ENCODE assay signal across 11 cellular contexts in the genomic region with DNA sequence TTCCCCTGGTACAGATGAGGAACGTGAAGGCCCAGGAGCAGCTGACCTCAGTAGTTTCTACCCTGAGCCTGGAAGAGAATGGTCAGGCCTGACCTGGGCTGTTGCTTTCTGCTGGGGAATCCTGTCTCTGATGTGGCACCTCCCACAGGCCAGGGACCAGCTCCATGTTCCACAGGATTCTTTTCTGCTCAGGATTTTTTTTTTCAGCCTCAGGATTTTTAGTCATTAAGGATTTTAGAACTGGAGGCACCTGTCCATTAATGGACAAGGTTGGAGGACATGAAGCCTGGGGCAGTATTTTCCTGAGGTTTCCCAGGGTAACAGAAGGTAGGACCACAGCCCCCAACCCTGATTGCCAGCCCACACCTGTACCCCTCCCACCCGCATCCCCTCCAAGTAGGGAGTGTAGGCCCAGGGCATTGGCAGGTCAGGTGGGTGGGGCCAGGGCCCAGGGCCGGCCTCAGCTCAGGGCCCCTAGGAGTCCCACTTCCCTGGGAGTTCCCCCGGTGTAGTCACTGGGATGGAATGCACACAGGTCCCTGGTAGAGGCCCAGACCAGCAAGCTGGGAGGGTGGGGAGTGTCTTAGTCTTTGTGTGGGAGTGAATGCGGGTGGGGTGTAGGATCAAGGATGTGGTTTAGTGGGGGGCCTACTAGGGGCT. TPM values are rescaled to one million over a fixed set of nuclear protein-coding genes. Genes with fewer than 3 reads are reported as not detected.
DNase-seq lines count a peak whose midpoint lies in the region; ATAC-seq and TF ChIP-seq lines count a peak whose summit lies in the region.
"Had no signal": no experiment of that assay in that cellular context is flagged by ENCODE, and none has a peak within 500 bp of the region (broad histone marks: within the 10 kb centered on the region; RNA-seq: fewer than 3 reads in every experiment).

No MANE protein-coding gene starts in this region.

- H3K27me3 ChIP-seq in Panc1 (ENCODE audit: control insufficient read depth, insufficient read depth, low read length) (no peaks in the 10 kb centered on the region), osteoblast (ENCODE audit: insufficient read depth, low read length) (no peaks in the 10 kb centered on the region)
- H3K27me3 ChIP-seq: vagina had no signal

- no peaks in the 10 kb centered on the region for H4K20me1 ChIP-seq in osteoblast (ENCODE audit: insufficient read depth, low read length)

- intact Hi-C loops in Panc1 (cut with micrococcal nuclease; ENCODE audit: unreplicated experiment), result no loop called here

- POLR2A ChIA-PET in Panc1 (lab: Charles Lee), result interaction anchor here (0.6 kb wide), 1 partner anchor 682 kb away, joined by 3 read pairs; no protein-coding TSS in a partner anchor

- H3K79me2 ChIP-seq in osteoblast (ENCODE audit: insufficient read depth, low read length), result no peaks in the 10 kb centered on the region

- DNase-seq in GM04503 (ENCODE audit: low read depth), result peak; percentile 43
- no peak for DNase-seq in Panc1 (ENCODE audit: low read depth, low spot score)
- peak; percentile 52 for DNase-seq in epithelial cell of proximal tubule (ENCODE audit: low read depth)
- peak; percentile 97 for DNase-seq in osteoblast (ENCODE audit: insufficient read length, low spot score, missing footprints)
- DNase-seq in NCI-H1105 treated with DMSO at 0.1 percent for 48 hours (lab: John Stamatoyannopoulos, UW), result no peak
- DNase-seq in G401 (ENCODE audit: low spot score), result no peak
- no peak for DNase-seq in DMS153 treated with DMSO at 0.1 percent for 48 hours (lab: John Stamatoyannopoulos, UW; ENCODE audit: unreplicated experiment)
- DNase-seq: left ventricle myocardium superior, NCI-H2107 had no signal

- 0 out of 2 replicates have a peak overlapping the region, but pooled peaks have one; percentile 34 for H3K27ac ChIP-seq in Panc1 (ENCODE audit: low read length)
- no peak overlapping the region for H3K27ac ChIP-seq in osteoblast (ENCODE audit: low read depth, low read length)
- H3K27ac ChIP-seq: vagina had no signal

- H2AFZ ChIP-seq in osteoblast (ENCODE audit: low read length), result no peak overlapping the region

- no TSS peak for BruUV-seq in Panc1 (replicated peaks; lab: Mats Ljungman, UMichigan)

- TF ChIP-seq CTCF in Panc1 (IDR thresholded peaks at IDR 0.05) (no peak), epithelial cell of proximal tubule (conservative IDR thresholded peaks at IDR 0.05; ENCODE audit: low read depth, low read length) (no peak), osteoblast (IDR thresholded peaks at IDR 0.05; ENCODE audit: extremely low read depth, low read depth, low read length) (no peak)

- H3K4me2 ChIP-seq in osteoblast (ENCODE audit: insufficient read depth, low read length), result no peak overlapping the region

- peak; percentile 91 for ATAC-seq in Panc1
- ATAC-seq in HG02610 (IDR thresholded peaks at IDR 0.05; ENCODE audit: unreplicated experiment), result no peak
- ATAC-seq: left ventricle myocardium superior had no signal

- H3K9me3 ChIP-seq in Panc1 (ENCODE audit: control insufficient read depth, insufficient read depth, low read depth, low read length) (no peaks in the 10 kb centered on the region), osteoblast (ENCODE audit: low read depth, low read length) (no peaks in the 10 kb centered on the region)
- H3K9me3 ChIP-seq: vagina had no signal

- CTCF ChIA-PET in Panc1 (lab: Charles Lee), result interaction anchor here (0.7 kb wide), 1 partner anchor 38 kb away, joined by 6 read pairs; no protein-coding TSS in a partner anchor

- in situ Hi-C loops in Panc1 (cut with HindIII; ENCODE audit: low pct_unique_long_range_greater_than_20kb, low sequenced_read_pairs), result no loop called here
- in situ Hi-C loops in G401 (cut with HindIII; ENCODE audit: low sequenced_read_pairs), result no loop called here

- H3K36me3 ChIP-seq in Panc1 (ENCODE audit: control insufficient read depth, insufficient read depth, low read length) (no peaks in the 10 kb centered on the region; the same call in 1 of the 2 replicates), osteoblast (ENCODE audit: insufficient read depth, low read length) (peaks cover 2% of the 10 kb centered on the region)

- peaks cover 4% of the 10 kb centered on the region for H3K4me1 ChIP-seq in Panc1 (ENCODE audit: control insufficient read depth, insufficient read depth, low read length)
- peaks cover 9% of the 10 kb centered on the region for H3K4me1 ChIP-seq in osteoblast (ENCODE audit: insufficient read depth, low read length)

- H3K4me3 ChIP-seq in Panc1 (ENCODE audit: low read depth in 2 of 2, low read length in 2 of 2) (no peak overlapping the region), epithelial cell of proximal tubule (ENCODE audit: low read depth, low read length) (no peak overlapping the region), osteoblast (ENCODE audit: insufficient read depth, low read length) (no peak overlapping the region)
- H3K4me3 ChIP-seq: vagina had no signal

RNA-seq across cellular contexts. Expression of gene BIK, which starts 16.1 kb away (rescaled TPM):
- 0.18 TPM for total RNA-seq in Panc1 (2021; ENCODE audit: unreplicated experiment)
- not detected for polyA plus RNA-seq in Panc1 (2012; ENCODE audit: insufficient read length)
- total RNA-seq in epithelial cell of proximal tubule, result 12.4 and 18.3 TPM in 2 replicates
- not detected in 2 replicates for total RNA-seq in osteoblast
- 4.6 and 6.9 TPM in 2 replicates for total RNA-seq in G401 (2014; rRNA removed; shearing (Covaris generic))
- total RNA-seq: left ventricle myocardium superior, vagina had no signal

RNA-seq across cellular contexts. Expression of gene MCAT, which starts 16.6 kb away (rescaled TPM):
- total RNA-seq in Panc1 (2021; ENCODE audit: unreplicated experiment), result 16.3 TPM
- polyA plus RNA-seq in Panc1 (2012; ENCODE audit: insufficient read length), result 25.1 TPM
- 31.9 and 45.4 TPM in 2 replicates for total RNA-seq in epithelial cell of proximal tubule
- 12.7 and 21.4 TPM in 2 replicates for total RNA-seq in osteoblast
- total RNA-seq in G401 (2014; rRNA removed; shearing (Covaris generic)), result 23.4 and 35.6 TPM in 2 replicates

RNA-seq across cellular contexts. Expression of gene TSPO, which starts 24.7 kb away (rescaled TPM):
- total RNA-seq in Panc1 (2021; ENCODE audit: unreplicated experiment), result 144 TPM
- polyA plus RNA-seq in Panc1 (2012; ENCODE audit: insufficient read length), result 228 TPM
- total RNA-seq in epithelial cell of proximal tubule, result 524 and 536 TPM in 2 replicates
- total RNA-seq in osteoblast, result 274 and 297 TPM in 2 replicates
- total RNA-seq in G401 (2014; rRNA removed; shearing (Covaris generic)), result 23.9 and 32.7 TPM in 2 replicates

RNA-seq across cellular contexts. Expression of gene TTLL1, which starts 37.4 kb away (rescaled TPM):
- total RNA-seq in Panc1 (2021; ENCODE audit: unreplicated experiment) (4.6 TPM), epithelial cell of proximal tubule (5.9 and 8.9 TPM in 2 replicates), osteoblast (15.9 and 20.0 TPM in 2 replicates)
- polyA plus RNA-seq in Panc1 (2012; ENCODE audit: insufficient read length), result 9.6 TPM
- total RNA-seq in G401 (2014; rRNA removed; shearing (Covaris generic)), result 7.1 and 10.3 TPM in 2 replicates

Comparison
In these comparisons a context has a peak if more than half of its experiments do, and no peak if none do; other contexts are left out.
1. DNase-seq: peak in GM04503 (single experiment), epithelial cell of proximal tubule (single experiment) and osteoblast (single experiment); none in Panc1 (single experiment), NCI-H1105 treated with DMSO at 0.1 percent for 48 hours (single experiment), G401 (single experiment) and DMS153 treated with DMSO at 0.1 percent for 48 hours (single experiment).